In the genomic region with DNA sequence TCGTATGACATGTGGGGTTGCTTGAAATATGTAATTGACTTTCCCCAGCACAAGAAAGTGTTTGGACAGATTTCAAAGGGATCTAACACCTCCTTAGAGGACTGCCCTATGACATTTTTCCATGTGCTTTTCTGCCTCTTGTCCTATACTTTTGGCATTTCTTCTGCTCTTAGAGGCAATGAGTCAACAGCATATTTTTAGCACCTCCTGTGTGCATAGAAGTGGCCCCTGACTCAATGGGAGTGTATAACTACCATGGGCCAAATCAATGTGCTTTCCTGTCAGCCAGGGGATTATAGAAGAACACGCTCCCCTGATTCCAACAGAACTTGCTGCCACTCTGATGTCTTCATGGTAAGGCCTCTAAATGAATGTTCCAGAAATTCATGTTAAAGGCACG, we compare ENCODE assay signal across 17 cellular contexts. TPM values are rescaled to one million over a fixed set of nuclear protein-coding genes. Genes with fewer than 3 reads are reported as not detected.
"Had no signal": no experiment of that assay in that cellular context is flagged by ENCODE, and none has a peak within 500 bp of the region (broad histone marks: within the 10 kb centered on the region; RNA-seq: fewer than 3 reads in every experiment).

No MANE protein-coding gene starts in this region.

RNA-seq across cellular contexts. Expression of a gene that starts 4.7 kb away (rescaled TPM):
- total RNA-seq: activated B cell treated with CpG ODN at 0.5 μM for 24 hours; activated CD4-positive, alpha-beta memory T cell treated with anti-CD3 and anti-CD28 coated beads for 36 hours; activated CD4-positive, alpha-beta T cell treated with anti-CD3 and anti-CD28 coated beads, Interleukin-2, amount 10 ng/mL, durations not matched to agents 24 days and 14 days; activated CD8-positive, alpha-beta memory T cell treated with anti-CD3 and anti-CD28 coated beads for 36 hours; activated CD8-positive, alpha-beta T cell treated with anti-CD3 and anti-CD28 coated beads for 36 hours; activated naive CD4-positive, alpha-beta T cell treated with anti-CD3 and anti-CD28 coated beads for 36 hours; activated naive CD4-positive, alpha-beta T cell treated with anti-CD3 and anti-CD28 coated beads, Interleukin-2, amount 50 U/mL, for 72 hours; activated naive CD8-positive, alpha-beta T cell treated with anti-CD3 and anti-CD28 coated beads for 36 hours; activated T-cell treated with anti-CD3 and anti-CD28 coated beads, Interleukin-2, amount 50 U/mL, for 4 hours; activated T-cell treated with anti-CD3 and anti-CD28 coated beads, Interleukin-2, amount 50 U/mL, for 72 hours; activated T-helper 1 cell treated with anti-CD3 and anti-CD28 coated beads, Interleukin-12 subunit alpha, Interleukin-12 subunit beta, Interleukin-2, Interleukin-4 antibody, amounts not matched to agents 30 ng/mL and 10 ng/mL and 1 ng/mL, durations not matched to agents 14 hours and 24 hours and 36 hours; activated T-helper 17 cell treated with anti-CD3 and anti-CD28 coated beads, Interleukin-2, amount 50 U/mL, for 72 hours had no signal

RNA-seq across cellular contexts. Expression of a gene that starts 49.1 kb away (rescaled TPM):
- total RNA-seq: activated B cell treated with CpG ODN at 0.5 μM for 24 hours; activated CD4-positive, alpha-beta memory T cell treated with anti-CD3 and anti-CD28 coated beads for 36 hours; activated CD4-positive, alpha-beta T cell treated with anti-CD3 and anti-CD28 coated beads, Interleukin-2, amount 10 ng/mL, durations not matched to agents 24 days and 14 days; activated naive CD4-positive, alpha-beta T cell treated with anti-CD3 and anti-CD28 coated beads for 36 hours; activated T-cell treated with anti-CD3 and anti-CD28 coated beads, Interleukin-2, amount 50 U/mL, for 4 hours; activated T-cell treated with anti-CD3 and anti-CD28 coated beads, Interleukin-2, amount 50 U/mL, for 72 hours; activated T-helper 1 cell treated with anti-CD3 and anti-CD28 coated beads, Interleukin-12 subunit alpha, Interleukin-12 subunit beta, Interleukin-2, Interleukin-4 antibody, amounts not matched to agents 30 ng/mL and 10 ng/mL and 1 ng/mL, durations not matched to agents 14 hours and 24 hours and 36 hours; adrenal gland; aorta; astrocyte; body of pancreas; cardiac septum had no signal
- polyA plus RNA-seq: aorta had no signal
